15 cellular contexts compared by ENCODE assay signal in the genomic region with DNA sequence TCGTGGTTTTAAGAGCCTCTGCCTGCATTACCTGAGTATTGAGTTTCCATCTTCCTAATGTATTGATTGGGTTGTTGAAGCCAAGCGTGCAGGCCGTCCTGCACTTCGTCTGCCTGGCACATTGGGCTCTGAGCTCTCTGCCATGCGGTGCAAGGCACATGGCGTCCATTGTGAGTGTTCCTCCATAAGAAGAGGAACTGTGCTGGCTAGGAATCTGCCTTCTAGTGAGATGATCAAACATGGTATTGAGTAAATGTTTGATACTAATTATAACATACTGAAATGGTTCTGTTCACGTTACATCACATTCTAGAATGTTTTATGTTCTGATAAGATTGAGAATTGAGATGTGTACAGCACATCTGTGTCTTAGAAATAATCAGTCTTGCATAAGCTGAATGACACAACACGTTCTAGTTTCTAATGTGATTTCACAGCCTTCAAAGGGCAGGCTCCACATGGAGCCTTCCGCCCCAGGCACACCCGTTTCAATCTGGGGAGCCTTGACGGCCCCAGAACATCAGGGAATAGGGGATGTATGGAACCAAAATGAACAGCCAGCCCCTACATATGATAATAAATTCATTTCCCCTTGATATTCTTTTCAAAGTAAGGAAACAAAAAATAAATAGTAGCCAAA. TPM values are rescaled to one million over a fixed set of nuclear protein-coding genes. Genes with fewer than 3 reads are reported as not detected.
A peak's percentile ranks its signal among the peaks of the same experiment; 100 is the strongest.
DNase-seq lines count a peak whose midpoint lies in the region; FAIRE-seq and TF ChIP-seq lines count a peak whose summit lies in the region.
"Had no signal": no experiment of that assay in that cellular context is flagged by ENCODE, and none has a peak within 500 bp of the region (broad histone marks: within the 10 kb centered on the region; RNA-seq: fewer than 3 reads in every experiment).

No MANE protein-coding gene starts in this region.

- H2BK20ac ChIP-seq in H1 (ENCODE audit: low read length), result no peak overlapping the region

- H3K36me3 ChIP-seq in H1 (ENCODE audit: control insufficient read depth in 2 of 4, insufficient read depth in 4 of 4, low read length in 3 of 4), result peaks cover 0 to 17% (median 10%) of the 10 kb centered on the region in 4 experiments; a peak in 5 of 8 replicates
- H3K36me3 ChIP-seq in sigmoid colon, result peaks cover 0 to 17% (median 0%) of the 10 kb centered on the region in 4 donors

- no peak for TF ChIP-seq POLR2A in H1 (IDR thresholded peaks at IDR 0.05; ENCODE audit: control extremely low read depth in 1 of 2, low read depth in 2 of 2, low read length in 2 of 2)
- no peak for TF ChIP-seq POLR2A in sigmoid colon (IDR thresholded peaks at IDR 0.05)

- CTCF ChIA-PET in H1 (lab: Charles Lee; ENCODE audit: partially characterized antibody), result interaction anchor here (0.7 to 13.2 kb wide), 9 partner anchors 11 to 236 kb away, joined by 3 to 137 read pairs (median 5); no protein-coding TSS in a partner anchor

- DNase-seq in HL-60 (ENCODE audit: low read depth in 1 of 2, low spot score in 1 of 2), result no peak
- DNase-seq in OCI-M1 (lab: John Stamatoyannopoulos, UW), result peak; percentile 18
- no peak for DNase-seq in H1 (ENCODE audit: low read depth in 1 of 2, low spot score in 2 of 2)
- DNase-seq in sigmoid colon, result no peak
- DNase-seq in mesenteric fat pad (ENCODE audit: low spot score), result no peak
- no peak for DNase-seq in DMS153 (lab: John Stamatoyannopoulos, UW)
- no peak for DNase-seq in stimulated activated CD4-positive, alpha-beta T cell treated with anti-CD3 and anti-CD28 coated beads, Interleukin-2, amount 100 ng/mL, for 24 hours
- DNase-seq: activated B cell treated with CpG ODN at 0.5 μM for 24 hours; activated gamma-delta T cell; DMS79; left ventricle myocardium inferior; NCI-H2029 treated with DMSO at 0.1 percent for 48 hours; NCI-H526 treated with DMSO at 0.1 percent for 48 hours; stimulated activated CD4-positive, alpha-beta T cell treated with anti-CD3 and anti-CD28 coated beads, Interleukin-15, amount 100 ng/mL, for 24 hours had no signal

- peaks cover 0 to 5% (median under 1%) of the 10 kb centered on the region in 4 experiments; a peak in 2 of 7 replicates for H3K4me1 ChIP-seq in H1 (replicated peaks in 1 of 4; ENCODE audit: control insufficient read depth in 3 of 4, insufficient read depth in 4 of 4, low read length in 3 of 4)
- peaks cover 0 to 55% (median 45%) of the 10 kb centered on the region in 4 donors for H3K4me1 ChIP-seq in sigmoid colon

- H4K91ac ChIP-seq in H1 (replicated peaks; ENCODE audit: insufficient read length, low read length), result no peak overlapping the region

- H3K79me2 ChIP-seq in H1 (ENCODE audit: control insufficient read depth in 1 of 2, insufficient read depth in 2 of 2, low read length in 2 of 2), result peaks cover 7 to 92% of the 10 kb centered on the region in 2 experiments

- no peak overlapping the region for H3K56ac ChIP-seq in H1 (replicated peaks; ENCODE audit: insufficient read length, low read depth, low read length)

- no peak overlapping the region for H2AFZ ChIP-seq in H1 (ENCODE audit: low read length)

- no peak overlapping the region for H3K14ac ChIP-seq in H1 (ENCODE audit: insufficient read length)

- H4K20me1 ChIP-seq in H1 (replicated peaks in 1 of 2; ENCODE audit: control insufficient read depth in 1 of 2, insufficient read depth in 2 of 2, low read length in 2 of 2), result peaks cover 26 to 31% of the 10 kb centered on the region in 2 experiments

- no peak overlapping the region for H4K5ac ChIP-seq in H1 (ENCODE audit: insufficient read length, low read depth, low read length)

- H3K9me3 ChIP-seq in H1 (ENCODE audit: insufficient read depth in 2 of 2, low read depth in 1 of 2, low read length in 1 of 2), result no peaks in the 10 kb centered on the region
- H3K9me3 ChIP-seq in sigmoid colon, result no peaks in the 10 kb centered on the region
- H3K9me3 ChIP-seq: left ventricle myocardium inferior had no signal

- no peak overlapping the region for H3K9ac ChIP-seq in H1 (replicated peaks in 1 of 4; ENCODE audit: extremely low read depth in 1 of 4, low read depth in 3 of 4, low read length in 3 of 4)

- peaks cover 9% of the 10 kb centered on the region; the same call in 1 of the 2 replicates for H3K79me1 ChIP-seq in H1 (ENCODE audit: low read depth, low read length)

- no peak for TF ChIP-seq RAD21 in H1 (IDR thresholded peaks at IDR 0.05 in 1 of 2, conservative IDR thresholded peaks at IDR 0.05 in 1 of 2; ENCODE audit: low read depth in 2 of 2, low read length in 2 of 2)

- H3K4me2 ChIP-seq in H1 (ENCODE audit: insufficient read depth in 1 of 2, low read depth in 2 of 2, low read length in 2 of 2), result no peak overlapping the region

- no peaks in the 10 kb centered on the region for H3K27me3 ChIP-seq in HL-60 (ENCODE audit: insufficient read depth, poor library complexity, severe bottlenecking)
- H3K27me3 ChIP-seq in H1 (replicated peaks in 1 of 4; ENCODE audit: control insufficient read depth in 3 of 4, extremely low read depth in 1 of 4, insufficient read depth in 3 of 4, low read length in 3 of 4), result no peaks in the 10 kb centered on the region
- H3K27me3 ChIP-seq in sigmoid colon, result no peaks in the 10 kb centered on the region

- no peak overlapping the region for H2BK120ac ChIP-seq in H1 (replicated peaks; ENCODE audit: low read depth, low read length)

- H2BK5ac ChIP-seq in H1 (ENCODE audit: low read depth, low read length), result peak overlapping the region; percentile 45; the same call in 1 of the 2 replicates

- FAIRE-seq in H1 (lab: Jason Lieb, UNC), result no peak
- FAIRE-seq: RCC 7860 had no signal

- no peak overlapping the region for H2BK15ac ChIP-seq in H1 (ENCODE audit: low read length)

- no peak overlapping the region for H3K23ac ChIP-seq in H1 (ENCODE audit: insufficient read length)

- H3K4me3 ChIP-seq in HL-60 (replicated peaks; ENCODE audit: insufficient read depth, low read length) (no peak overlapping the region), H1 (ENCODE audit: extremely low read depth in 1 of 4, insufficient read depth in 2 of 4, low read depth in 3 of 4, low read length in 4 of 4) (no peak overlapping the region), sigmoid colon (no peak overlapping the region)
- H3K4me3 ChIP-seq: left ventricle myocardium inferior had no signal

- intact Hi-C loops in sigmoid colon (cut with DNase I), result no loop called here

- no peak for TF ChIP-seq CTCF in HL-60 (IDR thresholded peaks at IDR 0.05; ENCODE audit: insufficient read depth, low read length)
- TF ChIP-seq CTCF in H1 (IDR thresholded peaks at IDR 0.05; ENCODE audit: control extremely low read depth in 1 of 3, insufficient read depth in 1 of 3, low read depth in 1 of 3, low read length in 3 of 3), result no peak
- TF ChIP-seq CTCF in sigmoid colon (IDR thresholded peaks at IDR 0.05), result no peak

- no peak overlapping the region for H2BK12ac ChIP-seq in H1 (ENCODE audit: low read depth, low read length)

- no peaks in the 10 kb centered on the region for H3K23me2 ChIP-seq in H1 (ENCODE audit: low read depth, low read length)

- H2AK5ac ChIP-seq in H1 (ENCODE audit: low read depth, low read length), result 0 out of 2 replicates have a peak overlapping the region, but pooled peaks have one; percentile 30

- WGBS in H1 (ENCODE audit: extremely low coverage in 1 of 2, insufficient coverage in 1 of 2, insufficient read length in 1 of 2, insufficient replicate concordance in 2 of 2, low coverage in 1 of 2, low lambda C conversion rate in 2 of 2, missing lambda C conversion rate in 1 of 2), 2 experiments, result 91% methylated on average over 11 of the region's 11 CpGs; no CpG with 5 or more reads in 1 of the 2 experiments
- 87 to 90% methylated on average over 11 of the region's 11 CpGs for WGBS in sigmoid colon, 2 donors

- TF ChIP-seq EP300 in H1 (IDR thresholded peaks at IDR 0.05; ENCODE audit: borderline replicate concordance in 1 of 2, low read depth in 2 of 2, low read length in 2 of 2) (no peak), sigmoid colon (IDR thresholded peaks at IDR 0.05) (no peak)

- H4K8ac ChIP-seq in H1 (ENCODE audit: extremely low read depth, insufficient read depth, low read length), result no peak overlapping the region

- no peak overlapping the region for H3K4ac ChIP-seq in H1 (replicated peaks; ENCODE audit: insufficient read length, low read depth, low read length)

- H3K27ac ChIP-seq in HL-60 (replicated peaks), result peak overlapping the region; percentile 28
- H3K27ac ChIP-seq in H1 (ENCODE audit: low read depth, low read length), result no peak overlapping the region
- peak overlapping the region in 3 of 4 donors; percentile 11 to 66 (median 57) for H3K27ac ChIP-seq in sigmoid colon

- POLR2A ChIA-PET in H1 (lab: Charles Lee; ENCODE audit: partially characterized antibody), result interaction anchor here (0.6 to 1.7 kb wide), 2 partner anchors 12 to 94 kb away, joined by 3 to 4 read pairs; no protein-coding TSS in a partner anchor

- H3K18ac ChIP-seq in H1 (ENCODE audit: extremely low read depth, low read length), result no peak overlapping the region

TF ChIP-seq in H1, 55 proteins besides CTCF, POLR2A, EP300 and RAD21:
- TF ChIP-seq EGR1 (IDR thresholded peaks at IDR 0.05; ENCODE audit: borderline replicate concordance, low read depth, low read length) (no peak), TEAD4 (IDR thresholded peaks at IDR 0.05; ENCODE audit: low read depth, low read length) (no peak), PHF8 (conservative IDR thresholded peaks at IDR 0.05; ENCODE audit: low read depth, low read length) (no peak), TCF12 (IDR thresholded peaks at IDR 0.05; ENCODE audit: low read depth, low read length) (no peak), TAF7 (optimal IDR thresholded peaks at IDR 0.05; ENCODE audit: borderline replicate concordance, low read depth, low read length) (no peak), BCL11A (IDR thresholded peaks at IDR 0.05; ENCODE audit: low read depth in 2 of 2, low read length in 2 of 2) (no peak)

RNA-seq across cellular contexts. Expression of a gene that starts 42.9 kb away (rescaled TPM):
- total RNA-seq in H1 (2021; fragmentation: NEBNext Ultra II Directional; extraction: Animal tissue kit (Norgen Biotek cat#: 25700)), result 186 and 195 TPM in 2 replicates
- polyA plus RNA-seq in H1 (2011; rRNA removed) (171 and 224 TPM in 2 replicates), sigmoid colon (10 to 100 TPM; 17.1 to 36.7 (median 31.2) TPM)
- 133 TPM for polyA plus RNA-seq in H1 (2011; cell fraction: cytosol; rRNA removed)
- polyA plus RNA-seq in H1 (2011; cell fraction: nucleus; rRNA removed), result 270 TPM
- 144 to 168 TPM (median 154 TPM) in 4 replicates for polyA plus RNA-seq in H1 (2012, experiment 1 of 2)
- 26.5 TPM for polyA plus RNA-seq in H1 (2012, experiment 2 of 2)
- polyA plus RNA-seq in H1 (2013, experiment 1 of 2), result 104 TPM
- 99.0 TPM for polyA plus RNA-seq in H1 (2013, experiment 2 of 2)
- polyA minus RNA-seq in H1 (2011; rRNA and poly(A)+ RNA removed), result 417 and 489 TPM in 2 replicates
- 122 TPM for polyA minus RNA-seq in H1 (2011; cell fraction: cytosol; rRNA and poly(A)+ RNA removed)
- polyA minus RNA-seq in H1 (2011; cell fraction: nucleus; rRNA and poly(A)+ RNA removed), result 124 TPM
- total RNA-seq in sigmoid colon (10 to 100 TPM; 43.9 to 64.3 (median 53.1) TPM), mesenteric fat pad (86.0 TPM)
